ENCODE assay signal across 8 cellular contexts in the genomic region with DNA sequence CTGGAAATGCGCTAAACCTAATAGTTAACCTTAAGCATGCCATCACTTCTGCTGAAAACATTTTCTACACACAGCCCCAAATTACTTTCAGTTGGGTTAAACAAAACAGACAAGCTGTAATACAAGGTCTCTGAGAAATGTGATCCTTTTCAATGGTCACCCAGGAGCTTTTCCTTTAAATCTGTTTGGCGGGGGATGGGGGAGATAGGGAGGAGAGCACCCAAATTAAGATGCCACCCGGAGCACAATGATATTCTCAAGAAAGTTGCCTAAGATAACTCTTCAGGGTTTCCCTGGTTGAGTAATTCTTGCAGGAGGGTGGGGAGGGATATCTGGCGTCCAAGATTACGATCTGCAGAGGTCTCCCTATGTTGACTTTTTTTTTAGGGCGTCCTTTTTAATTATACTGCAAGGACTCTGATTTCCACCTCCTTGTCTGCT. TPM values are rescaled to one million over a fixed set of nuclear protein-coding genes. Genes with fewer than 3 reads are reported as not detected.
DNase-seq lines count a peak whose midpoint lies in the region; ATAC-seq, FAIRE-seq and TF ChIP-seq lines count a peak whose summit lies in the region.

No MANE protein-coding gene starts in this region.

- H3K27me3 ChIP-seq in BE2C (peaks cover 17% of the 10 kb centered on the region), liver (ENCODE audit: control insufficient read depth in 4 of 4, insufficient read depth in 4 of 4, low read length in 3 of 4) (no peaks in the 10 kb centered on the region), thyroid gland (no peaks in the 10 kb centered on the region)

- no peak for TF ChIP-seq RAD21 in liver (IDR thresholded peaks at IDR 0.05)

- ATAC-seq in GM19351 (IDR thresholded peaks at IDR 0.05; ENCODE audit: unreplicated experiment) (no peak), GM21360 (IDR thresholded peaks at IDR 0.05; ENCODE audit: unreplicated experiment) (no peak)

- TF ChIP-seq POLR2A in thyroid gland (IDR thresholded peaks at IDR 0.05) (no peak), H54 (IDR thresholded peaks at IDR 0.05; ENCODE audit: low read depth, low read length) (no peak)

- intact Hi-C loops in thyroid gland (cut with DNase I): loop anchor here (5.0 kb wide), 2 partner anchors 182 to 197 kb away; no protein-coding TSS in a partner anchor

- H3K4me1 ChIP-seq in BE2C (no peaks in the 10 kb centered on the region), liver (ENCODE audit: control insufficient read depth in 4 of 4, insufficient read depth in 4 of 4, low read length in 3 of 4) (peaks cover 2 to 30% (median 24%) of the 10 kb centered on the region in 4 donors), thyroid gland (peaks cover 12 to 18% of the 10 kb centered on the region in 2 donors)

- TF ChIP-seq CTCF in BE2C (IDR thresholded peaks at IDR 0.05; ENCODE audit: low read depth, low read length) (no peak), astrocyte of the spinal cord (IDR thresholded peaks at IDR 0.05; ENCODE audit: low read depth, low read length) (no peak), liver (IDR thresholded peaks at IDR 0.05; ENCODE audit: low read depth, low read length, missing input control) (no peak), thyroid gland (IDR thresholded peaks at IDR 0.05) (no peak)

- H3K4me3 ChIP-seq in BE2C (ENCODE audit: low read depth, low read length) (peak overlapping the region; percentile 24), astrocyte of the spinal cord (ENCODE audit: low read depth, low read length) (peak overlapping the region; percentile 62), liver (ENCODE audit: low read depth in 1 of 3, low read length in 3 of 3) (peak overlapping the region; percentile 67 to 97 (median 91)), thyroid gland (replicated peaks in 1 of 3) (peak overlapping the region; percentile 51 to 83 (median 71))

- no peak for DNase-seq in BE2C
- peak; percentile 4 for DNase-seq in HT1080 (ENCODE audit: low read depth)
- DNase-seq in astrocyte of the spinal cord (ENCODE audit: low read depth, low spot score): peak; percentile 38
- peak in 1 of 2 donors; percentile 4 for DNase-seq in thyroid gland
- DNase-seq in H54 (ENCODE audit: insufficient read length, low spot score): no peak

- 2% methylated on average over 6 of the region's 6 CpGs for WGBS in liver
- 2% methylated on average over 6 of the region's 6 CpGs for WGBS in thyroid gland, 2 donors

- H3K9ac ChIP-seq in liver (ENCODE audit: low read depth in 1 of 2, low read length in 2 of 2): peak overlapping the region; percentile 43 to 89

- H3K36me3 ChIP-seq in BE2C (no peaks in the 10 kb centered on the region), liver (ENCODE audit: control insufficient read depth in 4 of 4, insufficient read depth in 3 of 4, low read depth in 1 of 4, low read length in 3 of 4) (no peaks in the 10 kb centered on the region), thyroid gland (no peaks in the 10 kb centered on the region)

- in situ Hi-C loops in astrocyte of the spinal cord (cut with HindIII; ENCODE audit: low sequenced_read_pairs): no loop called here

- H3K9me3 ChIP-seq in BE2C: no peaks in the 10 kb centered on the region
- H3K9me3 ChIP-seq in liver (ENCODE audit: control insufficient read depth in 4 of 4, low read length in 3 of 4): no peaks in the 10 kb centered on the region
- no peaks in the 10 kb centered on the region for H3K9me3 ChIP-seq in thyroid gland

- no peak for FAIRE-seq in H54 (lab: Jason Lieb, UNC)

- H3K27ac ChIP-seq in liver (ENCODE audit: low read depth in 1 of 2, low read length in 2 of 2) (peak overlapping the region; percentile 82 to 90), thyroid gland (peak overlapping the region; percentile 52 to 79 (median 74))

TF ChIP-seq in liver, 16 proteins besides CTCF, POLR2A, EP300 and RAD21:
- no peak for TF ChIP-seq JUND (IDR thresholded peaks at IDR 0.05)
- peak; percentile 15 for TF ChIP-seq YY1 (IDR thresholded peaks at IDR 0.05)

RNA-seq across cellular contexts. Expression of a gene that starts 1.0 kb away (rescaled TPM):
- 0.40 TPM for polyA plus RNA-seq in BE2C (2012; ENCODE audit: insufficient read depth, insufficient read length, low read depth)
- 1.0 and 2.8 TPM in 2 replicates for total RNA-seq in HT1080 (2014; rRNA removed; shearing (Covaris generic))
- polyA plus RNA-seq in HT1080 (2015; cell fraction: cytosol; rRNA removed): 1.8 and 2.0 TPM in 2 replicates
- 1.4 and 1.5 TPM in 2 replicates for polyA plus RNA-seq in HT1080 (2015; cell fraction: nucleus; rRNA removed)
- total RNA-seq in liver (1 to 10 TPM; 1.7 to 7.5 TPM), thyroid gland (1 to 10 TPM; 4.6 to 6.8 (median 5.8) TPM)
- 1 to 10 TPM; 1.5 to 2.3 TPM for polyA plus RNA-seq in liver

Comparison
In these comparisons a context has a peak if more than half of its experiments do, and no peak if none do; other contexts are left out.
1. DNase-seq: peak in HT1080 (single experiment) and astrocyte of the spinal cord (single experiment); none in BE2C (single experiment) and H54 (single experiment).
2. H3K4me3 ChIP-seq: peak in every context shown above with its lines; median percentile 91 in liver; 71 in thyroid gland; 62 in astrocyte of the spinal cord; 24 in BE2C.